ENCODE assay signal across 8 cellular contexts in genomic region chr6:112286010-112286409, GRCh38. TPM values are rescaled to one million over a fixed set of nuclear protein-coding genes. Genes with fewer than 3 reads are reported as not detected.
DNase-seq lines count a peak whose midpoint lies in the region; ATAC-seq and TF ChIP-seq lines count a peak whose summit lies in the region.

No MANE protein-coding gene starts in this region.

- no peak overlapping the region for H3K4me2 ChIP-seq in osteoblast (ENCODE audit: insufficient read depth, low read length)

- H3K27me3 ChIP-seq in HAP-1 (ENCODE audit: low read depth) (no peaks in the 10 kb centered on the region), osteoblast (ENCODE audit: insufficient read depth, low read length) (no peaks in the 10 kb centered on the region)

- no peak overlapping the region for H3K4me3 ChIP-seq in HAP-1
- H3K4me3 ChIP-seq in osteoblast (ENCODE audit: insufficient read depth, low read length), result no peak overlapping the region

- H3K79me2 ChIP-seq in osteoblast (ENCODE audit: insufficient read depth, low read length), result no peaks in the 10 kb centered on the region

- H3K4me1 ChIP-seq in HAP-1 (peaks cover 27% of the 10 kb centered on the region), osteoblast (ENCODE audit: insufficient read depth, low read length) (peaks cover 26% of the 10 kb centered on the region)

- H4K20me1 ChIP-seq in osteoblast (ENCODE audit: insufficient read depth, low read length), result no peaks in the 10 kb centered on the region

- no peaks in the 10 kb centered on the region for H3K36me3 ChIP-seq in HAP-1 (replicated peaks)
- no peaks in the 10 kb centered on the region for H3K36me3 ChIP-seq in osteoblast (ENCODE audit: insufficient read depth, low read length)

- no peak overlapping the region for H3K27ac ChIP-seq in osteoblast (ENCODE audit: low read depth, low read length)

- ATAC-seq in GM18873 (IDR thresholded peaks at IDR 0.05; ENCODE audit: low FRiP score, unreplicated experiment) (peak; percentile 45), HG02981 (IDR thresholded peaks at IDR 0.05; ENCODE audit: unreplicated experiment) (peak; percentile 84)

- no peak overlapping the region for H2AFZ ChIP-seq in osteoblast (ENCODE audit: low read length)

- in situ Hi-C loops in HAP-1 (cut with MboI; ENCODE audit: low sequenced_read_pairs), result no loop called here

- H3K9me3 ChIP-seq in HAP-1 (no peaks in the 10 kb centered on the region), osteoblast (ENCODE audit: low read depth, low read length) (no peaks in the 10 kb centered on the region)

- DNase-seq in activated CD4-positive, alpha-beta T cell treated with anti-CD3 and anti-CD28 coated beads, Interleukin-2, amount 50 U/mL, for 1 hour, result peak; percentile 4
- peak; percentile 40 to 41 for DNase-seq in stimulated activated CD4-positive, alpha-beta T cell treated with anti-CD3 and anti-CD28 coated beads, Interleukin-2, amount 100 ng/mL, for 24 hours
- DNase-seq in HAP-1 (ENCODE audit: low spot score in 2 of 2) (no peak), SK-N-DZ (ENCODE audit: low spot score) (no peak), osteoblast (ENCODE audit: insufficient read length, low spot score, missing footprints) (no peak), mucosa of gallbladder (ENCODE audit: low spot score) (no peak)

- TF ChIP-seq CTCF in osteoblast (IDR thresholded peaks at IDR 0.05; ENCODE audit: extremely low read depth, low read depth, low read length), result no peak

RNA-seq across cellular contexts. Expression of gene LAMA4, which starts 31.6 kb away (rescaled TPM):
- polyA plus RNA-seq in SK-N-DZ (2014; cell fraction: cytosol; rRNA removed), result 0.08 and 0.34 TPM in 2 replicates
- polyA plus RNA-seq in SK-N-DZ (2014; cell fraction: nucleus; rRNA removed), result 0.24 and 0.30 TPM in 2 replicates
- total RNA-seq in osteoblast, result 260 and 456 TPM in 2 replicates
- 67.8 TPM for total RNA-seq in mucosa of gallbladder

Comparison
In these comparisons a context has a peak if more than half of its experiments do, and no peak if none do; other contexts are left out.
1. DNase-seq: peak in activated CD4-positive, alpha-beta T cell treated with anti-CD3 and anti-CD28 coated beads, Interleukin-2, amount 50 U/mL, for 1 hour (single experiment) and stimulated activated CD4-positive, alpha-beta T cell treated with anti-CD3 and anti-CD28 coated beads, Interleukin-2, amount 100 ng/mL, for 24 hours (2 of 2); none in HAP-1 (0 of 2), SK-N-DZ (single experiment), osteoblast (single experiment) and mucosa of gallbladder (single experiment).